ENCODE assay signal across 8 cellular contexts in the genomic region with DNA sequence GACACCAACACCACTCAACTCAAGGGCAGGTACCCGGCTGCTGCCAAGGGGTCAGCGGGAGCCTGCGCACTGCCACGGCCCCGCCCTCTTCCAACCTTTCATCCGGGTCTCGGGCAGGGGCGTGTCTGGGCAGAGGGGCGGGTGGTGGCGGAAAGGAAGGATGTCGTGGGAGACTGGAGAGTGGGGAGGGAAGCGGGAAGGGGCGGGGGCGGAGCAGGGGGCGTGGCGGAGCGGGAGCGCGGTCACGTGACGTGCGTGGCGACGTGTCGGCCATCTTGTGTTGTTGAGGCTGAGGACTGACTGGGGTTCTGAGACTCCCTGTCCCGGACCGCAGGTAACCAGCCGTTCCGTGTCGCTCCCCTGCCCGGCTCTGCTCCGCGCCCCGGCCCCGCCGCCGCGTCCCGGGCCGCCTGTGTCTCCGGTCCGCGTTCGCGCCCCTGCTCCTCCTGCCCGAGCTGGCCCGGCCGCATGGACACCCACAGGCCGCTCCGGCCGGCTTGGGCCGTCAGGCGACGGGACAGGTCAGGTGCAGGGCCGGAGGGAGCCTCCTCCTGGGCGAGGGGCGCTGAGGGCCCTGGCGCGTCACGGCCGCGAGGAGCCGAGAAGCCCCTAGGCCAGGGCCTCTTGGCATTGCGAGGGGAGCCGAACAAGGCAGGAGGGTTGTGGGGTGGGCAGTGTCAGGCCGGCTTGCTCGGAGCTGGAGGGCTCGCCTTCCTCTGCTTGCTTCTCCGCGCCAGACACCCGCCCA. TPM values are rescaled to one million over a fixed set of nuclear protein-coding genes. Genes with fewer than 3 reads are reported as not detected.
DNase-seq lines count a peak whose midpoint lies in the region; ATAC-seq and TF ChIP-seq lines count a peak whose summit lies in the region.

A gene with protein sequence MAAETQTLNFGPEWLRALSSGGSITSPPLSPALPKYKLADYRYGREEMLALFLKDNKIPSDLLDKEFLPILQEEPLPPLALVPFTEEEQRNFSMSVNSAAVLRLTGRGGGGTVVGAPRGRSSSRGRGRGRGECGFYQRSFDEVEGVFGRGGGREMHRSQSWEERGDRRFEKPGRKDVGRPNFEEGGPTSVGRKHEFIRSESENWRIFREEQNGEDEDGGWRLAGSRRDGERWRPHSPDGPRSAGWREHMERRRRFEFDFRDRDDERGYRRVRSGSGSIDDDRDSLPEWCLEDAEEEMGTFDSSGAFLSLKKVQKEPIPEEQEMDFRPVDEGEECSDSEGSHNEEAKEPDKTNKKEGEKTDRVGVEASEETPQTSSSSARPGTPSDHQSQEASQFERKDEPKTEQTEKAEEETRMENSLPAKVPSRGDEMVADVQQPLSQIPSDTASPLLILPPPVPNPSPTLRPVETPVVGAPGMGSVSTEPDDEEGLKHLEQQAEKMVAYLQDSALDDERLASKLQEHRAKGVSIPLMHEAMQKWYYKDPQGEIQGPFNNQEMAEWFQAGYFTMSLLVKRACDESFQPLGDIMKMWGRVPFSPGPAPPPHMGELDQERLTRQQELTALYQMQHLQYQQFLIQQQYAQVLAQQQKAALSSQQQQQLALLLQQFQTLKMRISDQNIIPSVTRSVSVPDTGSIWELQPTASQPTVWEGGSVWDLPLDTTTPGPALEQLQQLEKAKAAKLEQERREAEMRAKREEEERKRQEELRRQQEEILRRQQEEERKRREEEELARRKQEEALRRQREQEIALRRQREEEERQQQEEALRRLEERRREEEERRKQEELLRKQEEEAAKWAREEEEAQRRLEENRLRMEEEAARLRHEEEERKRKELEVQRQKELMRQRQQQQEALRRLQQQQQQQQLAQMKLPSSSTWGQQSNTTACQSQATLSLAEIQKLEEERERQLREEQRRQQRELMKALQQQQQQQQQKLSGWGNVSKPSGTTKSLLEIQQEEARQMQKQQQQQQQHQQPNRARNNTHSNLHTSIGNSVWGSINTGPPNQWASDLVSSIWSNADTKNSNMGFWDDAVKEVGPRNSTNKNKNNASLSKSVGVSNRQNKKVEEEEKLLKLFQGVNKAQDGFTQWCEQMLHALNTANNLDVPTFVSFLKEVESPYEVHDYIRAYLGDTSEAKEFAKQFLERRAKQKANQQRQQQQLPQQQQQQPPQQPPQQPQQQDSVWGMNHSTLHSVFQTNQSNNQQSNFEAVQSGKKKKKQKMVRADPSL (N-terminal part only) (plus strand): TSS at position 273 of the 748 bp plus-strand sequence. CDS start 37,867 bp downstream, outside the sequence.

- H3K9ac ChIP-seq in DND-41 (ENCODE audit: low read depth, low read length) (peak within 1 kb of the TSS; percentile 98), GM23248 (peak within 1 kb of the TSS; percentile 96)

- H4K20me1 ChIP-seq in DND-41 (ENCODE audit: insufficient read depth, low read length), result peaks cover 12% of the 10 kb centered on the region; the same call in 1 of the 2 replicates
- H4K20me1 ChIP-seq in GM23248 (ENCODE audit: insufficient read depth), result no peaks in the 10 kb centered on the region; the same call in 1 of the 2 replicates

- no peaks in the 10 kb centered on the region for H3K27me3 Mint-ChIP-seq in activated T-cell treated with anti-CD3 and anti-CD28 coated beads, Interleukin-2, amount 50 U/mL, for 72 hours (ENCODE audit: low read depth)

- no peak for TF ChIP-seq CTCF in DND-41 (IDR thresholded peaks at IDR 0.05; ENCODE audit: borderline replicate concordance, extremely low read depth, low read length, poor library complexity, severe bottlenecking)
- peak in 1 of 3 experiments; percentile 14 for TF ChIP-seq CTCF in esophagus muscularis mucosa (IDR thresholded peaks at IDR 0.05)

- DNase-seq in DND-41 (peak; percentile 97), GM23248 (peak; percentile 96), Kasumi-1 (lab: John Stamatoyannopoulos, UW) (peak; percentile 78 to 85), RKO (ENCODE audit: low spot score) (peak; percentile 95), esophagus muscularis mucosa (ENCODE audit: extremely low spot score) (peak; percentile 100)
- peak; percentile 93 to 95 for DNase-seq in activated T-cell treated with anti-CD3 and anti-CD28 coated beads, Interleukin-2, amount 50 U/mL, for 72 hours
- DNase-seq in stimulated activated CD8-positive, alpha-beta memory T cell treated with anti-CD3 and anti-CD28 coated beads, Interleukin-7, amount 100 ng/mL, for 24 hours (ENCODE audit: low read depth), result peak; percentile 91

- H3K27ac Mint-ChIP-seq in activated T-cell treated with anti-CD3 and anti-CD28 coated beads, Interleukin-2, amount 50 U/mL, for 72 hours, result peak within 1 kb of the TSS; percentile 96

- peak within 1 kb of the TSS; percentile 96 to 99 for H3K4me3 Mint-ChIP-seq in activated T-cell treated with anti-CD3 and anti-CD28 coated beads, Interleukin-2, amount 50 U/mL, for 72 hours

- H3K79me2 ChIP-seq in DND-41 (ENCODE audit: insufficient read depth, low read length) (peaks cover 51% of the 10 kb centered on the region), GM23248 (ENCODE audit: insufficient read depth) (peaks cover 49% of the 10 kb centered on the region)

- ATAC-seq in DND-41 (ENCODE audit: insufficient read depth, low read depth), result peak; percentile 90
- ATAC-seq in activated T-cell treated with anti-CD3 and anti-CD28 coated beads, Interleukin-2, amount 50 U/mL, for 72 hours (replicated peaks in 1 of 2), result peak; percentile 94 to 95

- peaks cover 0 to 2% of the 10 kb centered on the region in 2 donors for H3K9me3 Mint-ChIP-seq in activated T-cell treated with anti-CD3 and anti-CD28 coated beads, Interleukin-2, amount 50 U/mL, for 72 hours

- H2AFZ ChIP-seq in DND-41 (ENCODE audit: low read depth, low read length), result peak within 1 kb of the TSS; percentile 95
- H2AFZ ChIP-seq in GM23248, result peak within 1 kb of the TSS; percentile 82

- H3K27me3 ChIP-seq in DND-41 (ENCODE audit: insufficient read depth, low read length, poor library complexity), result no peaks in the 10 kb centered on the region
- H3K27me3 ChIP-seq in GM23248 (replicated peaks; ENCODE audit: insufficient read depth), result no peaks in the 10 kb centered on the region
- H3K27me3 ChIP-seq in esophagus muscularis mucosa, result no peaks in the 10 kb centered on the region
- no peaks in the 10 kb centered on the region for H3K27me3 ChIP-seq in muscle layer of duodenum (ENCODE audit: low read depth, low read length)

- in situ Hi-C loops in GM23248 (cut with MboI), result no loop called here

- no peak for TF ChIP-seq POLR2A in esophagus muscularis mucosa (IDR thresholded peaks at IDR 0.05; ENCODE audit: low read depth)

- H3K4me1 ChIP-seq in DND-41 (ENCODE audit: insufficient read depth, low read length), result peaks cover 43% of the 10 kb centered on the region
- peaks cover 29% of the 10 kb centered on the region for H3K4me1 ChIP-seq in GM23248 (ENCODE audit: insufficient read depth)
- peaks cover 34 to 49% (median 44%) of the 10 kb centered on the region in 4 donors for H3K4me1 ChIP-seq in esophagus muscularis mucosa
- peaks cover 15 to 38% of the 10 kb centered on the region in 2 donors for H3K4me1 ChIP-seq in muscle layer of duodenum (ENCODE audit: control insufficient read depth in 1 of 2, insufficient read depth in 2 of 2, low read length in 2 of 2)

- 1 to 3% methylated on average over 40 to 48 of the region's 71 CpGs for WGBS in GM23248 (ENCODE audit: low coverage in 1 of 2, low lambda C conversion rate in 2 of 2, missing lambda C conversion rate in 2 of 2), 2 experiments
- WGBS in esophagus muscularis mucosa, result no CpG with 5 or more reads among the region's 71 CpGs

- intact Hi-C loops in esophagus muscularis mucosa (cut with DNase I), result loop anchor here (10.0 kb wide), 1 partner anchor 92 kb away; no protein-coding TSS in a partner anchor

- H3K9me3 ChIP-seq in DND-41 (ENCODE audit: insufficient read depth, low read length, severe bottlenecking), result no peaks in the 10 kb centered on the region
- no peaks in the 10 kb centered on the region for H3K9me3 ChIP-seq in GM23248 (ENCODE audit: low read depth)
- no peaks in the 10 kb centered on the region for H3K9me3 ChIP-seq in esophagus muscularis mucosa
- H3K9me3 ChIP-seq in muscle layer of duodenum (ENCODE audit: control insufficient read depth in 1 of 2, low read length in 2 of 2), result no peaks in the 10 kb centered on the region

- peaks cover 15% of the 10 kb centered on the region for H3K36me3 ChIP-seq in DND-41 (ENCODE audit: insufficient read depth, low read length)
- H3K36me3 ChIP-seq in GM23248 (ENCODE audit: low read depth), result no peaks in the 10 kb centered on the region
- H3K36me3 ChIP-seq in esophagus muscularis mucosa, result no peaks in the 10 kb centered on the region
- peaks cover 0 to 7% of the 10 kb centered on the region in 2 donors for H3K36me3 ChIP-seq in muscle layer of duodenum (ENCODE audit: control insufficient read depth in 1 of 2, insufficient read depth in 2 of 2, low read length in 2 of 2)

- H3K9me2 ChIP-seq in GM23248 (ENCODE audit: insufficient read depth), result no peaks in the 10 kb centered on the region

- H3K4me1 Mint-ChIP-seq in activated T-cell treated with anti-CD3 and anti-CD28 coated beads, Interleukin-2, amount 50 U/mL, for 72 hours (ENCODE audit: low read depth), result peaks cover 29% of the 10 kb centered on the region

- no peak for TF ChIP-seq EP300 in esophagus muscularis mucosa (IDR thresholded peaks at IDR 0.05)

- H3K4me2 ChIP-seq in DND-41 (ENCODE audit: insufficient read depth, low read length) (peak within 1 kb of the TSS; percentile 86), GM23248 (ENCODE audit: unreplicated experiment) (peak within 1 kb of the TSS; percentile 90)

- H3K27ac ChIP-seq in DND-41 (ENCODE audit: low read length), result peak within 1 kb of the TSS; percentile 86
- H3K27ac ChIP-seq in GM23248, result peak within 1 kb of the TSS; percentile 83
- peak within 1 kb of the TSS; percentile 95 to 99 (median 98) for H3K27ac ChIP-seq in esophagus muscularis mucosa (replicated peaks in 1 of 4)
- H3K27ac ChIP-seq in muscle layer of duodenum (ENCODE audit: low read length), result peak within 1 kb of the TSS; percentile 91

- H3K36me3 Mint-ChIP-seq in activated T-cell treated with anti-CD3 and anti-CD28 coated beads, Interleukin-2, amount 50 U/mL, for 72 hours (ENCODE audit: insufficient read depth in 2 of 2), result peaks cover 3 to 12% of the 10 kb centered on the region in 2 donors

- H3F3A ChIP-seq in GM23248 (ENCODE audit: insufficient read depth), result peaks cover 5% of the 10 kb centered on the region

- H3K4me3 ChIP-seq in DND-41 (ENCODE audit: low read depth in 1 of 2, low read length in 2 of 2) (peak within 1 kb of the TSS; percentile 99 to 100), GM23248 (peak within 1 kb of the TSS; percentile 93), esophagus muscularis mucosa (peak within 1 kb of the TSS; percentile 84 to 99 (median 97)), muscle layer of duodenum (ENCODE audit: low read depth in 1 of 2, low read length in 2 of 2) (peak within 1 kb of the TSS; percentile 88 to 95)

RNA-seq across cellular contexts. Expression of the gene that starts here (rescaled TPM):
- total RNA-seq in GM23248 (2014; rRNA removed; shearing (Covaris generic)), result 35.2 and 69.0 TPM in 2 replicates
- polyA plus RNA-seq in GM23248 (2016; fragmentation: Nextera tagmentation; extraction: Ambion mirVana), result 26.1 and 27.2 TPM in 2 replicates
- 10 to 100 TPM; 61.2 to 62.7 TPM for total RNA-seq in activated T-cell treated with anti-CD3 and anti-CD28 coated beads, Interleukin-2, amount 50 U/mL, for 72 hours
- 10 to 100 TPM; 54.2 to 64.7 (median 59.9) TPM for total RNA-seq in esophagus muscularis mucosa

Comparison
In these comparisons a context has a peak if more than half of its experiments do, and no peak if none do; other contexts are left out.
1. Peak in every context shown above with its lines: DNase-seq, ATAC-seq, H3K4me3 ChIP-seq and H3K27ac ChIP-seq.